ENCODE assay signal across 14 cellular contexts in genomic region chr9:129666575-129666974, GRCh38. TPM values are rescaled to one million over a fixed set of nuclear protein-coding genes. Genes with fewer than 3 reads are reported as not detected.
DNase-seq lines count a peak whose midpoint lies in the region; ATAC-seq and TF ChIP-seq lines count a peak whose summit lies in the region.
"Had no signal": no experiment of that assay in that cellular context is flagged by ENCODE, and none has a peak within 500 bp of the region (broad histone marks: within the 10 kb centered on the region; RNA-seq: fewer than 3 reads in every experiment).

No MANE protein-coding gene starts in this region.

- no peaks in the 10 kb centered on the region for H3K36me3 Mint-ChIP-seq in CD4-positive, alpha-beta T cell (ENCODE audit: low read depth)
- H3K36me3 Mint-ChIP-seq: CD14-positive monocyte had no signal

- peaks cover 15% of the 10 kb centered on the region for H3K27me3 ChIP-seq in CD4-positive, alpha-beta T cell (ENCODE audit: control insufficient read depth, insufficient read depth, low read length)

- H3K4me1 Mint-ChIP-seq in CD4-positive, alpha-beta T cell (ENCODE audit: low read depth), result no peaks in the 10 kb centered on the region

- peak; percentile 43 for ATAC-seq in sciatic nerve
- ATAC-seq in CD4-positive, alpha-beta T cell (ENCODE audit: poor library complexity), result no peak
- no peak for ATAC-seq in HG03025 (IDR thresholded peaks at IDR 0.05; ENCODE audit: low FRiP score, unreplicated experiment)
- no peak for ATAC-seq in GM21515 (IDR thresholded peaks at IDR 0.05; ENCODE audit: unreplicated experiment)

- CTCF ChIA-PET in CD4-positive, alpha-beta T cell (lab: Charles Lee), result no interaction called here

- H3K27ac Mint-ChIP-seq in CD4-positive, alpha-beta T cell, result no peak overlapping the region
- H3K27ac Mint-ChIP-seq: activated B cell treated with CpG ODN at 0.5 μM for 24 hours, CD14-positive monocyte had no signal

- H3K4me3 Mint-ChIP-seq in CD4-positive, alpha-beta T cell, result no peak overlapping the region
- H3K4me3 Mint-ChIP-seq: activated B cell treated with CpG ODN at 0.5 μM for 24 hours had no signal

- intact Hi-C loops in sciatic nerve (cut with DNase I), result no loop called here
- intact Hi-C loops in CD4-positive, alpha-beta T cell (cut with DNase I, micrococcal nuclease), result no loop called here

- H3K27me3 Mint-ChIP-seq in CD4-positive, alpha-beta T cell, result peaks cover 16% of the 10 kb centered on the region

- H3K9me3 ChIP-seq in CD4-positive, alpha-beta T cell (ENCODE audit: control insufficient read depth, low read length), result no peaks in the 10 kb centered on the region

- no peak overlapping the region for H3K27ac ChIP-seq in CD4-positive, alpha-beta T cell (ENCODE audit: low read depth, low read length)

- DNase-seq in AG08396 (ENCODE audit: low spot score) (peak; percentile 43), HuH-7 (ENCODE audit: low spot score) (peak; percentile 62), fibroblast of the aortic adventitia (ENCODE audit: low read depth) (no peak), sciatic nerve (ENCODE audit: low spot score) (no peak), NCI-H69 (lab: John Stamatoyannopoulos, UW) (no peak)
- DNase-seq in CD4-positive, alpha-beta T cell, result no peak
- DNase-seq: activated B cell treated with CpG ODN at 0.5 μM for 24 hours; activated CD8-positive, alpha-beta memory T cell treated with anti-CD3 and anti-CD28 coated beads, Interleukin-2, amount 50 U/mL, for 48 hours; foreskin melanocyte; NCI-H2081 had no signal

- POLR2A ChIA-PET in CD4-positive, alpha-beta T cell (lab: Charles Lee), result no interaction called here

- no peaks in the 10 kb centered on the region for H3K9me3 Mint-ChIP-seq in CD4-positive, alpha-beta T cell
- H3K9me3 Mint-ChIP-seq: activated B cell treated with CpG ODN at 0.5 μM for 24 hours had no signal

- peak overlapping the region; percentile 79 for H3K4me3 ChIP-seq in fibroblast of the aortic adventitia (ENCODE audit: low read depth, low read length)

- TF ChIP-seq CTCF in fibroblast of the aortic adventitia (IDR thresholded peaks at IDR 0.05; ENCODE audit: insufficient read depth, low read length), result no peak
- no peak for TF ChIP-seq CTCF in CD4-positive, alpha-beta T cell (IDR thresholded peaks at IDR 0.05)

RNA-seq across cellular contexts. Expression of gene PRRX2, which starts 1.1 kb away (rescaled TPM):
- total RNA-seq in fibroblast of the aortic adventitia (ENCODE audit: low replicate concordance), result 3.5 and 36.1 TPM in 2 replicates
- 13.2 TPM for total RNA-seq in sciatic nerve
- total RNA-seq in CD4-positive, alpha-beta T cell, result not detected
- total RNA-seq: activated B cell treated with CpG ODN at 0.5 μM for 24 hours had no signal

RNA-seq across cellular contexts. Expression of gene ASB6, which starts 24.6 kb away (rescaled TPM):
- total RNA-seq in fibroblast of the aortic adventitia (ENCODE audit: low replicate concordance), result 7.0 and 14.0 TPM in 2 replicates
- 18.6 TPM for total RNA-seq in sciatic nerve
- total RNA-seq in CD4-positive, alpha-beta T cell, result 10 to 100 TPM; 28.5 to 29.3 TPM

RNA-seq across cellular contexts. Expression of gene NTMT1, which starts 40.6 kb away (rescaled TPM):
- total RNA-seq in fibroblast of the aortic adventitia (ENCODE audit: low replicate concordance) (9.0 and 27.6 TPM in 2 replicates), sciatic nerve (28.0 TPM)
- 10 to 100 TPM; 50.7 to 52.5 TPM for total RNA-seq in CD4-positive, alpha-beta T cell

RNA-seq across cellular contexts. Expression of gene C9orf50, which starts 45.7 kb away (rescaled TPM):
- total RNA-seq in fibroblast of the aortic adventitia (ENCODE audit: low replicate concordance) (0.98 TPM in 1 of 2 replicates, not detected in the other), sciatic nerve (2.2 TPM)
- not detected for total RNA-seq in CD4-positive, alpha-beta T cell
- total RNA-seq: activated B cell treated with CpG ODN at 0.5 μM for 24 hours, dermis microvascular lymphatic vessel endothelial cell had no signal

Comparison
In these comparisons a context has a peak if more than half of its experiments do, and no peak if none do; other contexts are left out.
1. DNase-seq: peak in AG08396 (single experiment) and HuH-7 (single experiment); none in fibroblast of the aortic adventitia (single experiment), sciatic nerve (single experiment), NCI-H69 (single experiment) and CD4-positive, alpha-beta T cell (0 of 10).